ENCODE assay signal across 1 cellular context in genomic region chr5:133229931-133230664, GRCh38.
TF ChIP-seq lines count a peak whose summit lies in the region.

No MANE protein-coding gene starts in this region.

TF ChIP-seq in GM12878, 131 proteins besides CTCF, POLR2A, EP300 and RAD21 (continued from another document):
- TF ChIP-seq TCF12 (IDR thresholded peaks at IDR 0.05; ENCODE audit: low read depth, low read length) (no peak), MEF2B (IDR thresholded peaks at IDR 0.05; ENCODE audit: partially characterized antibody, poor library complexity, severe bottlenecking) (no peak), YY1 (IDR thresholded peaks at IDR 0.05; ENCODE audit: low read depth, low read length) (0 out of 2 replicates have a peak, but pooled peaks have one; percentile 13), MXI1 (IDR thresholded peaks at IDR 0.05; ENCODE audit: low read depth, low read length) (no peak)
TF ChIP-seq in GM12878: peak in this region for 2.
